ENCODE assay signal across 2 cellular contexts in genomic region chr2:72153026-72153791, GRCh38.
TF ChIP-seq lines count a peak whose summit lies in the region.

No MANE protein-coding gene starts in this region.

TF ChIP-seq in SK-N-SH, 30 proteins besides CTCF, POLR2A, EP300 and RAD21:
- TF ChIP-seq SIN3A (IDR thresholded peaks at IDR 0.05; ENCODE audit: borderline replicate concordance, low read depth, low read length) (no peak), TEAD4 (IDR thresholded peaks at IDR 0.05; ENCODE audit: borderline replicate concordance, insufficient read depth) (no peak), NFIC (IDR thresholded peaks at IDR 0.05; ENCODE audit: borderline replicate concordance) (no peak), GABPA (IDR thresholded peaks at IDR 0.05; ENCODE audit: low read depth) (no peak), EZH2phosphoT487 (IDR thresholded peaks at IDR 0.05; ENCODE audit: borderline replicate concordance, low read depth) (no peak), GATA2 (CRISPR knock-in tag; IDR thresholded peaks at IDR 0.05) (no peak), REST (IDR thresholded peaks at IDR 0.05; ENCODE audit: low read depth, low read length) (no peak), POLR2AphosphoS5 (IDR thresholded peaks at IDR 0.05; ENCODE audit: low read depth, low read length) (no peak), FOXJ3 (CRISPR knock-in tag; IDR thresholded peaks at IDR 0.05) (no peak), FOSL2 (IDR thresholded peaks at IDR 0.05; ENCODE audit: borderline replicate concordance, low read depth) (no peak), TCF12 (IDR thresholded peaks at IDR 0.05) (no peak)
TF ChIP-seq in SK-N-SH: peak in this region for 0.

TF ChIP-seq in SK-N-SH treated with all-trans-retinoic acid at 6 μM for 48 hours, 23 proteins besides CTCF, POLR2A, EP300 and RAD21:
- no peak for TF ChIP-seq ESRRG (CRISPR knock-in tag; IDR thresholded peaks at IDR 0.05)
